ENCODE assay signal across 29 cellular contexts in the genomic region with DNA sequence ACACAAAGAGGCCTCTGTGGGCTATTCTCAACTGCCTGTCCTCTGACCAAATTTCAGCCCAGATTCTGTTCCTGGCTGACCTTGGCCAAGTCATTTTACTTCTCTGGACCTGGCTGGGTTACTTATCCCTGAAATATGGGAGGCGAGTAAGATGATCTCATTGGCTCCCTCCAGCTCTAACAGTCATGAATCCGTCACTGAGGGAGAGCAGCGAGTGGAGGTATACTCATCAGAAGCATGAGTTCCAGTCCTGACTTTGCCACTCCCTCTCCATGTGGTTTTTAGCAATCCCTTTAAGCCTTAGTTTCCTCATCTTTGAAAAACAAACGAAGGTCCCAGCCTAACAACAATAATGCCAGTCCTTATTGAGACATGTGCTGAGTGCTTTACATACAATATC.
"Had no signal": no experiment of that assay in that cellular context is flagged by ENCODE, and none has a peak within 500 bp of the region (broad histone marks: within the 10 kb centered on the region; RNA-seq: fewer than 3 reads in every experiment).

No MANE protein-coding gene starts in this region.

- H3K9ac ChIP-seq: neural progenitor cell had no signal

- H2AFZ ChIP-seq: neural progenitor cell had no signal

- H3K27me3 ChIP-seq: left lung, neural progenitor cell, neutrophil, ovary, right atrium auricular region, right lobe of liver, testis, thyroid gland, transverse colon, upper lobe of left lung, vagina had no signal

- ATAC-seq: left colon, left lung, lower lobe of right lung, natural killer cell, right lobe of liver had no signal

- H3K36me3 Mint-ChIP-seq: mesothelial cell of epicardium; naive B cell; natural killer cell; neural progenitor cell; stimulated activated memory B cell treated with anti-CD40 and anti-IgM and Interleukin-4, amounts not matched to agents 10 μg/mL and 1 μg/mL and 100 μg/mL, for 72 hours had no signal

- H3K9me3 Mint-ChIP-seq: natural killer cell; stimulated activated memory B cell treated with anti-CD40 and anti-IgM and Interleukin-4, amounts not matched to agents 10 μg/mL and 1 μg/mL and 100 μg/mL, for 72 hours; stimulated activated naive CD8-positive, alpha-beta T cell treated with anti-CD3 and anti-CD28 coated beads, Interleukin-15, amount 100 ng/mL, for 72 hours had no signal

- H3K4me1 Mint-ChIP-seq: mesothelial cell of epicardium; naive B cell; natural killer cell; neural progenitor cell; stimulated activated memory B cell treated with anti-CD40 and anti-IgM and Interleukin-4, amounts not matched to agents 10 μg/mL and 1 μg/mL and 100 μg/mL, for 72 hours; stimulated activated naive CD8-positive, alpha-beta T cell treated with anti-CD3 and anti-CD28 coated beads, Interleukin-15, amount 100 ng/mL, for 72 hours had no signal

- H3K27ac Mint-ChIP-seq: mesothelial cell of epicardium; naive B cell; natural killer cell; nephron progenitor cell; neural progenitor cell; progenitor cell of endocrine pancreas; stimulated activated memory B cell treated with anti-CD40 and anti-IgM and Interleukin-4, amounts not matched to agents 10 μg/mL and 1 μg/mL and 100 μg/mL, for 72 hours; stimulated activated naive CD8-positive, alpha-beta T cell treated with anti-CD3 and anti-CD28 coated beads, Interleukin-15, amount 100 ng/mL, for 72 hours had no signal

- H3K4me3 Mint-ChIP-seq: mesothelial cell of epicardium; naive B cell; natural killer cell; nephron progenitor cell; neural progenitor cell; stimulated activated memory B cell treated with anti-CD40 and anti-IgM and Interleukin-4, amounts not matched to agents 10 μg/mL and 1 μg/mL and 100 μg/mL, for 72 hours; stimulated activated naive CD8-positive, alpha-beta T cell treated with anti-CD3 and anti-CD28 coated beads, Interleukin-15, amount 100 ng/mL, for 72 hours had no signal

- H3K4me1 ChIP-seq: left lung, lower lobe of right lung, neural progenitor cell, right atrium auricular region, right lobe of liver, testis, thyroid gland, transverse colon, upper lobe of left lung, vagina had no signal

- H3K4me2 ChIP-seq: neural progenitor cell, smooth muscle cell had no signal

- H3K9me3 ChIP-seq: lower lobe of right lung, neutrophil, ovary, right atrium auricular region, right lobe of liver, testis, thyroid gland, transverse colon, upper lobe of left lung, vagina had no signal

- H3K36me3 ChIP-seq: left lung, lower lobe of right lung, neural progenitor cell, neutrophil, ovary, right atrium auricular region, right lobe of liver, thyroid gland, transverse colon, upper lobe of left lung, vagina had no signal

- H3K4me3 ChIP-seq: left lung, lower lobe of right lung, neural progenitor cell, ovary, right atrium auricular region, right lobe of liver, smooth muscle cell, testis, thyroid gland, transverse colon, upper lobe of left lung, vagina had no signal

- DNase-seq: hippocampal formation; kidney glomerular epithelial cell; left colon; left lung; lower lobe of right lung; mesendoderm; naive B cell; natural killer cell; nephron progenitor cell; ovary; right lobe of liver; stimulated activated CD4-positive, alpha-beta T cell treated with anti-CD3 and anti-CD28 coated beads, Interleukin-1b, Interleukin-23, amount 100 ng/mL, for 48 hours; stimulated activated CD4-positive, alpha-beta T cell treated with anti-CD3 and anti-CD28 coated beads, Interleukin-2, amount 100 ng/mL, for 48 hours; stimulated activated CD4-positive, alpha-beta T cell treated with anti-CD3 and anti-CD28 coated beads, Interleukin-4, amount 100 ng/mL, for 4 hours; stimulated activated CD8-positive, alpha-beta memory T cell treated with anti-CD3 and anti-CD28 coated beads, Interleukin-4, amount 100 ng/mL, for 48 hours; stimulated activated naive CD4-positive, alpha-beta T cell treated with Interleukin-2 at 50 U/mL for 16 hours; stimulated activated naive CD8-positive, alpha-beta T cell treated with anti-CD3 and anti-CD28 coated beads, Interleukin-15, amount 100 ng/mL, for 72 hours; testis; thyroid gland; transverse colon; upper lobe of left lung had no signal

- H3K27me3 Mint-ChIP-seq: progenitor cell of endocrine pancreas; stimulated activated naive CD8-positive, alpha-beta T cell treated with anti-CD3 and anti-CD28 coated beads, Interleukin-15, amount 100 ng/mL, for 72 hours had no signal

- H3K27ac ChIP-seq: left lung, lower lobe of right lung, neural progenitor cell, neutrophil, ovary, right atrium auricular region, right lobe of liver, testis, thyroid gland, transverse colon, upper lobe of left lung, vagina had no signal
